ENCODE assay signal across 8 cellular contexts in genomic region chr11:64787526-64788320, GRCh38. TPM values are rescaled to one million over a fixed set of nuclear protein-coding genes. Genes with fewer than 3 reads are reported as not detected.
A peak's percentile ranks its signal among the peaks of the same experiment; 100 is the strongest.
DNase-seq lines count a peak whose midpoint lies in the region; ATAC-seq, FAIRE-seq and TF ChIP-seq lines count a peak whose summit lies in the region.

No MANE protein-coding gene starts in this region.

- H3K4me3 ChIP-seq in BJ (ENCODE audit: low read depth, low read length) = no peak overlapping the region
- no peak overlapping the region for H3K4me3 ChIP-seq in bronchial epithelial cell (ENCODE audit: low read depth, low read length)

- H3K27me3 ChIP-seq in BJ (ENCODE audit: control insufficient read depth, insufficient read depth, low read length) (no peaks in the 10 kb centered on the region), bronchial epithelial cell (ENCODE audit: control insufficient read depth, insufficient read depth, low read length) (no peaks in the 10 kb centered on the region)

- peak; percentile 60 for FAIRE-seq in bronchial epithelial cell (lab: Jason Lieb, UNC)

- TF ChIP-seq CTCF in BJ (IDR thresholded peaks at IDR 0.05; ENCODE audit: insufficient read depth, low read depth, low read length) (peak; percentile 85), bronchial epithelial cell (IDR thresholded peaks at IDR 0.05; ENCODE audit: insufficient read depth, low read length, severe bottlenecking) (peak; percentile 95)

- CTCF ChIA-PET in BJ (lab: Yijun Ruan, JAX) (interaction anchor here (0.7 to 1.5 kb wide), 3 partner anchors 16 to 40 kb away, joined by 3 read pairs; no protein-coding TSS in a partner anchor), HEK293T (lab: Yijun Ruan, JAX) (interaction anchor here (0.7 to 1.6 kb wide), 5 partner anchors 9 to 87 kb away, joined by 3 to 5 read pairs (median 4); partner anchors contain the start of genes PYGM and SF1)

- no peaks in the 10 kb centered on the region for H3K27me3 Mint-ChIP-seq in T-helper 2 cell treated with Interferon-gamma antibody and Interleukin-4, amounts not matched to agents 5 μg/mL and 100 μg/mL, for 36 hours (ENCODE audit: low read depth)

- POLR2A ChIA-PET in BJ (lab: Charles Lee) (no interaction called here), HEK293T (lab: Yijun Ruan, JAX) (interaction anchor here (0.8 kb wide), 1 partner anchor 287 kb away, joined by 3 read pairs; no protein-coding TSS in a partner anchor)

- no peaks in the 10 kb centered on the region for H3K9me3 Mint-ChIP-seq in T-helper 2 cell treated with Interferon-gamma antibody and Interleukin-4, amounts not matched to agents 5 μg/mL and 100 μg/mL, for 36 hours

- ATAC-seq in GM18502 (IDR thresholded peaks at IDR 0.05; ENCODE audit: poor library complexity, unreplicated experiment) = no peak
- ATAC-seq in GM18861 (IDR thresholded peaks at IDR 0.05; ENCODE audit: unreplicated experiment) = no peak

- H3K4me1 Mint-ChIP-seq in T-helper 2 cell treated with Interferon-gamma antibody and Interleukin-4, amounts not matched to agents 5 μg/mL and 100 μg/mL, for 36 hours (ENCODE audit: low read depth) = peaks cover 4% of the 10 kb centered on the region

- H3K36me3 ChIP-seq in BJ (ENCODE audit: control insufficient read depth, insufficient read depth, low read length) = peaks cover 10% of the 10 kb centered on the region
- no peaks in the 10 kb centered on the region for H3K36me3 ChIP-seq in bronchial epithelial cell (ENCODE audit: control insufficient read depth, insufficient read depth, low read length)

- H3K27ac Mint-ChIP-seq in T-helper 2 cell treated with Interferon-gamma antibody and Interleukin-4, amounts not matched to agents 5 μg/mL and 100 μg/mL, for 36 hours = peak overlapping the region; percentile 31

- DNase-seq in BJ (ENCODE audit: low read depth) (no peak), HEK293T (ENCODE audit: extremely low spot score) (peak; percentile 75), bronchial epithelial cell (ENCODE audit: low read depth) (peak; percentile 26), kidney tubule cell (ENCODE audit: low spot score) (peak; percentile 56)
- peak; percentile 35 for DNase-seq in T-helper 2 cell treated with Interferon-gamma antibody and Interleukin-4, amounts not matched to agents 5 μg/mL and 100 μg/mL, for 36 hours (ENCODE audit: low spot score)
- peak in 2 of 3 experiments; percentile 32 to 40 for DNase-seq in stimulated activated CD4-positive, alpha-beta T cell treated with anti-CD3 and anti-CD28 coated beads, TNF-alpha, amount 100 ng/mL, for 4 hours (ENCODE audit: low read depth in 3 of 3)

- peaks cover 8% of the 10 kb centered on the region for H3K36me3 Mint-ChIP-seq in T-helper 2 cell treated with Interferon-gamma antibody and Interleukin-4, amounts not matched to agents 5 μg/mL and 100 μg/mL, for 36 hours (ENCODE audit: low read depth)

- no peak overlapping the region for H3K4me3 Mint-ChIP-seq in T-helper 2 cell treated with Interferon-gamma antibody and Interleukin-4, amounts not matched to agents 5 μg/mL and 100 μg/mL, for 36 hours

TF ChIP-seq in HEK293T, 16 proteins besides CTCF, POLR2A, EP300 and RAD21:
- TF ChIP-seq CTBP1 (IDR thresholded peaks at IDR 0.05; ENCODE audit: borderline replicate concordance) (no peak), ZNF384 (IDR thresholded peaks at IDR 0.05) (no peak), NFRKB (IDR thresholded peaks at IDR 0.05) (no peak), PKNOX1 (IDR thresholded peaks at IDR 0.05) (no peak), HDGF (IDR thresholded peaks at IDR 0.05; ENCODE audit: borderline replicate concordance) (no peak), FOXK2 (IDR thresholded peaks at IDR 0.05) (no peak)
TF ChIP-seq in HEK293T: peak in this region for 0.

RNA-seq across cellular contexts. Expression of gene SF1, which starts 9.4 kb away (rescaled TPM):
- polyA plus RNA-seq in BJ (2011; rRNA removed) = 40.3 and 41.7 TPM in 2 replicates
- polyA minus RNA-seq in BJ (2011; rRNA and poly(A)+ RNA removed) = 36.8 and 46.0 TPM in 2 replicates
- 44.5 and 59.3 TPM in 2 replicates for total RNA-seq in bronchial epithelial cell

RNA-seq across cellular contexts. Expression of gene MAP4K2, which starts 15.3 kb away (rescaled TPM):
- 9.4 and 22.4 TPM in 2 replicates for polyA plus RNA-seq in BJ (2011; rRNA removed)
- polyA minus RNA-seq in BJ (2011; rRNA and poly(A)+ RNA removed) = 13.1 and 13.5 TPM in 2 replicates
- total RNA-seq in bronchial epithelial cell = 6.8 and 7.0 TPM in 2 replicates

RNA-seq across cellular contexts. Expression of gene MEN1, which starts 22.6 kb away (rescaled TPM):
- 14.4 and 27.8 TPM in 2 replicates for polyA plus RNA-seq in BJ (2011; rRNA removed)
- 13.4 and 15.4 TPM in 2 replicates for polyA minus RNA-seq in BJ (2011; rRNA and poly(A)+ RNA removed)
- 5.5 and 8.3 TPM in 2 replicates for total RNA-seq in bronchial epithelial cell

RNA-seq across cellular contexts. Expression of gene PYGM, which starts 27.9 kb away (rescaled TPM):
- 0.10 TPM in 2 replicates for polyA plus RNA-seq in BJ (2011; rRNA removed)
- 0.15 TPM in 1 of 2 replicates, not detected in the other for polyA minus RNA-seq in BJ (2011; rRNA and poly(A)+ RNA removed)
- total RNA-seq in bronchial epithelial cell = 0.26 and 0.51 TPM in 2 replicates

RNA-seq across cellular contexts. Expression of gene RASGRP2, which starts 43.8 kb away (rescaled TPM):
- 3.2 and 5.3 TPM in 2 replicates for polyA plus RNA-seq in BJ (2011; rRNA removed)
- 1.8 and 2.3 TPM in 2 replicates for polyA minus RNA-seq in BJ (2011; rRNA and poly(A)+ RNA removed)
- not detected in 2 replicates for total RNA-seq in bronchial epithelial cell
